In genomic region chr16:58472266-58472665, GRCh38 we compare ENCODE assay signal across 26 cellular contexts.
"Had no signal": no experiment of that assay in that cellular context is flagged by ENCODE, and none has a peak within 500 bp of the region (broad histone marks: within the 10 kb centered on the region; RNA-seq: fewer than 3 reads in every experiment).

No MANE protein-coding gene starts in this region.

- H3K4me1 Mint-ChIP-seq: activated naive CD8-positive, alpha-beta T cell treated with anti-CD3 and anti-CD28 coated beads for 36 hours; nephron progenitor cell had no signal

- H3K36me3 ChIP-seq: esophagus muscularis mucosa, neutrophil, transverse colon, uterus had no signal

- H3K27ac Mint-ChIP-seq: activated naive CD4-positive, alpha-beta T cell treated with anti-CD3 and anti-CD28 coated beads for 36 hours; activated naive CD8-positive, alpha-beta T cell treated with anti-CD3 and anti-CD28 coated beads for 36 hours; activated T-helper 1 cell treated with anti-CD3 and anti-CD28 coated beads, Interleukin-12 subunit alpha, Interleukin-12 subunit beta, Interleukin-2, Interleukin-4 antibody, amounts not matched to agents 30 ng/mL and 10 ng/mL and 1 ng/mL, durations not matched to agents 14 hours and 24 hours and 36 hours; nephron progenitor cell; progenitor cell of endocrine pancreas; stimulated activated naive B cell treated with anti-CD40 and anti-IgM and Interleukin-4, amounts not matched to agents 10 μg/mL and 1 μg/mL and 100 μg/mL, for 72 hours; T-helper 1 cell treated with Interleukin-12 subunit alpha and Interleukin-12 subunit beta and Interleukin-4 antibody, amounts not matched to agents 30 μg/mL and 1 μg/mL, for 36 hours had no signal

- H3K27ac ChIP-seq: esophagus muscularis mucosa, foreskin keratinocyte, neutrophil, transverse colon, uterus, VCaP had no signal

- H3K9me3 ChIP-seq: esophagus muscularis mucosa, mucosa of descending colon, neutrophil, transverse colon, uterus had no signal

- H3K4me1 ChIP-seq: foreskin keratinocyte, transverse colon, uterus had no signal

- H3K36me3 Mint-ChIP-seq: activated naive CD8-positive, alpha-beta T cell treated with anti-CD3 and anti-CD28 coated beads for 36 hours; stimulated activated naive B cell treated with anti-CD40 and anti-IgM and Interleukin-4, amounts not matched to agents 10 μg/mL and 1 μg/mL and 100 μg/mL, for 72 hours had no signal

- H3K4me3 Mint-ChIP-seq: activated naive CD4-positive, alpha-beta T cell treated with anti-CD3 and anti-CD28 coated beads for 36 hours; activated naive CD8-positive, alpha-beta T cell treated with anti-CD3 and anti-CD28 coated beads for 36 hours; activated T-helper 1 cell treated with anti-CD3 and anti-CD28 coated beads, Interleukin-12 subunit alpha, Interleukin-12 subunit beta, Interleukin-2, Interleukin-4 antibody, amounts not matched to agents 30 ng/mL and 10 ng/mL and 1 ng/mL, durations not matched to agents 14 hours and 24 hours and 36 hours; nephron progenitor cell; stimulated activated naive B cell treated with anti-CD40 and anti-IgM and Interleukin-4, amounts not matched to agents 10 μg/mL and 1 μg/mL and 100 μg/mL, for 72 hours; T-helper 1 cell treated with Interleukin-12 subunit alpha and Interleukin-12 subunit beta and Interleukin-4 antibody, amounts not matched to agents 30 μg/mL and 1 μg/mL, for 36 hours had no signal

- H3K4me3 ChIP-seq: esophagus muscularis mucosa, mucosa of descending colon, smooth muscle cell, transverse colon, uterus had no signal

- ATAC-seq: foreskin keratinocyte; left colon; mucosa of descending colon; stimulated activated naive B cell treated with anti-CD40 and anti-IgM and Interleukin-4, amounts not matched to agents 10 μg/mL and 1 μg/mL and 100 μg/mL, for 72 hours had no signal

- H3K27me3 ChIP-seq: uterus had no signal

- DNase-seq: activated CD4-positive, alpha-beta T cell treated with anti-CD3 and anti-CD28 coated beads for 4 hours; activated CD4-positive, alpha-beta T cell treated with anti-CD3 and anti-CD28 coated beads, Interleukin-2, amount 50 U/mL, for 48 hours; activated CD8-positive, alpha-beta memory T cell treated with anti-CD3 and anti-CD28 coated beads, Interleukin-2, amount 50 U/mL, for 4 hours; activated effector memory CD4-positive, alpha-beta T cell treated with anti-CD3 and anti-CD28 coated beads, Interleukin-2, amount 50 U/mL, for 16 hours; activated naive CD4-positive, alpha-beta T cell treated with anti-CD3 and anti-CD28 coated beads for 36 hours; activated naive CD8-positive, alpha-beta T cell treated with anti-CD3 and anti-CD28 coated beads for 36 hours; activated T-cell treated with anti-CD3 and anti-CD28 coated beads, Interleukin-2, amount 50 U/mL, for 1 hour; central memory CD4-positive, alpha-beta T cell; foreskin keratinocyte; islet precursor cell; left colon; mucosa of descending colon; nephron progenitor cell; stimulated activated CD4-positive, alpha-beta T cell treated with anti-CD3 and anti-CD28 coated beads, Interleukin-15, amount 100 ng/mL, for 24 hours; stimulated activated CD4-positive, alpha-beta T cell treated with anti-CD3 and anti-CD28 coated beads, Interleukin-2, amount 100 ng/mL, for 24 hours; stimulated activated naive B cell treated with anti-CD40 and anti-IgM and Interleukin-4, amounts not matched to agents 10 μg/mL and 1 μg/mL and 100 μg/mL, for 72 hours; T-helper 9 cell; transverse colon; uterus had no signal

- H3K9me3 Mint-ChIP-seq: activated naive CD4-positive, alpha-beta T cell treated with anti-CD3 and anti-CD28 coated beads for 36 hours; activated naive CD8-positive, alpha-beta T cell treated with anti-CD3 and anti-CD28 coated beads for 36 hours; activated T-helper 1 cell treated with anti-CD3 and anti-CD28 coated beads, Interleukin-12 subunit alpha, Interleukin-12 subunit beta, Interleukin-2, Interleukin-4 antibody, amounts not matched to agents 30 ng/mL and 10 ng/mL and 1 ng/mL, durations not matched to agents 14 hours and 24 hours and 36 hours; nephron progenitor cell; stimulated activated naive B cell treated with anti-CD40 and anti-IgM and Interleukin-4, amounts not matched to agents 10 μg/mL and 1 μg/mL and 100 μg/mL, for 72 hours; T-helper 1 cell treated with Interleukin-12 subunit alpha and Interleukin-12 subunit beta and Interleukin-4 antibody, amounts not matched to agents 30 μg/mL and 1 μg/mL, for 36 hours had no signal
